Comparison of ENCODE assay signal across 18 cellular contexts in genomic region chr4:80062527-80062926, GRCh38. TPM values are rescaled to one million over a fixed set of nuclear protein-coding genes. Genes with fewer than 3 reads are reported as not detected.
DNase-seq lines count a peak whose midpoint lies in the region; ATAC-seq and TF ChIP-seq lines count a peak whose summit lies in the region.
"Had no signal": no experiment of that assay in that cellular context is flagged by ENCODE, and none has a peak within 500 bp of the region (broad histone marks: within the 10 kb centered on the region; RNA-seq: fewer than 3 reads in every experiment).

No MANE protein-coding gene starts in this region.

- no peak for DNase-seq in stimulated activated naive CD8-positive, alpha-beta T cell treated with anti-CD3 and anti-CD28 coated beads, Interleukin-15, Interleukin-2, amounts not matched to agents 100 U/mL and 50 U/mL, for 24 hours
- DNase-seq in stimulated activated naive CD8-positive, alpha-beta T cell treated with anti-CD3 and anti-CD28 coated beads, Interleukin-15, amount 100 ng/mL, for 72 hours = no peak
- DNase-seq in T-cell (no peak), fibroblast of mammary gland (ENCODE audit: low read depth) (peak; percentile 79), GM19238 (ENCODE audit: insufficient read length, low spot score) (no peak)
- DNase-seq: dorsolateral prefrontal cortex, GDM1, left ventricle myocardium inferior, mucosa of descending colon, NCI-H1436, NCI-H82, right cardiac atrium, SJCRH30 had no signal

- H3K4me3 ChIP-seq in fibroblast of mammary gland (ENCODE audit: control insufficient read depth, low read depth, low read length) = no peak overlapping the region
- H3K4me3 ChIP-seq: cardiac muscle cell, dorsolateral prefrontal cortex, left ventricle myocardium inferior, mucosa of descending colon, SJCRH30, vagina had no signal

- no peaks in the 10 kb centered on the region for H3K27me3 Mint-ChIP-seq in stimulated activated naive CD8-positive, alpha-beta T cell treated with anti-CD3 and anti-CD28 coated beads, Interleukin-15, amount 100 ng/mL, for 72 hours
- no peaks in the 10 kb centered on the region for H3K27me3 Mint-ChIP-seq in T-cell

- H3K4me3 Mint-ChIP-seq in stimulated activated naive CD8-positive, alpha-beta T cell treated with anti-CD3 and anti-CD28 coated beads, Interleukin-15, amount 100 ng/mL, for 72 hours = no peak overlapping the region
- H3K4me3 Mint-ChIP-seq in T-cell = no peak overlapping the region
- H3K4me3 Mint-ChIP-seq: T-helper 2 cell treated with Interferon-gamma antibody and Interleukin-4, amounts not matched to agents 5 μg/mL and 100 μg/mL, for 36 hours had no signal

- POLR2A ChIA-PET in T-cell (lab: Charles Lee) = no interaction called here

- peaks cover 46% of the 10 kb centered on the region for H3K36me3 Mint-ChIP-seq in T-cell

- TF ChIP-seq CTCF in fibroblast of mammary gland (conservative IDR thresholded peaks at IDR 0.05; ENCODE audit: control insufficient read depth, insufficient read depth, low read depth, low read length) = no peak

- CTCF ChIA-PET in T-cell (lab: Charles Lee) = no interaction called here

- H3K9me3 Mint-ChIP-seq in stimulated activated naive CD8-positive, alpha-beta T cell treated with anti-CD3 and anti-CD28 coated beads, Interleukin-15, amount 100 ng/mL, for 72 hours = no peaks in the 10 kb centered on the region
- no peaks in the 10 kb centered on the region for H3K9me3 Mint-ChIP-seq in T-cell
- H3K9me3 Mint-ChIP-seq: T-helper 2 cell treated with Interferon-gamma antibody and Interleukin-4, amounts not matched to agents 5 μg/mL and 100 μg/mL, for 36 hours had no signal

- ATAC-seq in stimulated activated naive CD8-positive, alpha-beta T cell treated with anti-CD3 and anti-CD28 coated beads, Interleukin-15, Interleukin-2, amounts not matched to agents 100 U/mL and 50 U/mL, for 24 hours = peak; percentile 48
- no peak for ATAC-seq in stimulated activated naive CD8-positive, alpha-beta T cell treated with anti-CD3 and anti-CD28 coated beads, Interleukin-15, amount 100 ng/mL, for 72 hours
- ATAC-seq in T-cell (replicated peaks in 1 of 4) (no peak), HG02885 (IDR thresholded peaks at IDR 0.05; ENCODE audit: poor library complexity, unreplicated experiment) (no peak), HG03460 (IDR thresholded peaks at IDR 0.05; ENCODE audit: unreplicated experiment) (no peak)
- ATAC-seq: mucosa of descending colon, right cardiac atrium had no signal

- H3K4me1 Mint-ChIP-seq in stimulated activated naive CD8-positive, alpha-beta T cell treated with anti-CD3 and anti-CD28 coated beads, Interleukin-15, amount 100 ng/mL, for 72 hours = peaks cover 21% of the 10 kb centered on the region
- H3K4me1 Mint-ChIP-seq in T-cell = peaks cover 30 to 66% (median 53%) of the 10 kb centered on the region in 3 donors

- no peak overlapping the region for H3K27ac Mint-ChIP-seq in stimulated activated naive CD8-positive, alpha-beta T cell treated with anti-CD3 and anti-CD28 coated beads, Interleukin-15, amount 100 ng/mL, for 72 hours
- H3K27ac Mint-ChIP-seq in T-cell = peak overlapping the region; percentile 61 to 73
- H3K27ac Mint-ChIP-seq: T-helper 2 cell treated with Interferon-gamma antibody and Interleukin-4, amounts not matched to agents 5 μg/mL and 100 μg/mL, for 36 hours had no signal

RNA-seq across cellular contexts. Expression of gene ANTXR2, which starts 10.5 kb away (rescaled TPM):
- total RNA-seq in T-cell = 10 to 100 TPM; 45.1 to 64.3 (median 48.2) TPM

Comparison
In these comparisons a context has a peak if more than half of its experiments do, and no peak if none do; other contexts are left out.
1. H3K27ac Mint-ChIP-seq: peak in T-cell (2 of 2); none in stimulated activated naive CD8-positive, alpha-beta T cell treated with anti-CD3 and anti-CD28 coated beads, Interleukin-15, amount 100 ng/mL, for 72 hours (0 of 2).